11 cellular contexts compared by ENCODE assay signal in the genomic region with DNA sequence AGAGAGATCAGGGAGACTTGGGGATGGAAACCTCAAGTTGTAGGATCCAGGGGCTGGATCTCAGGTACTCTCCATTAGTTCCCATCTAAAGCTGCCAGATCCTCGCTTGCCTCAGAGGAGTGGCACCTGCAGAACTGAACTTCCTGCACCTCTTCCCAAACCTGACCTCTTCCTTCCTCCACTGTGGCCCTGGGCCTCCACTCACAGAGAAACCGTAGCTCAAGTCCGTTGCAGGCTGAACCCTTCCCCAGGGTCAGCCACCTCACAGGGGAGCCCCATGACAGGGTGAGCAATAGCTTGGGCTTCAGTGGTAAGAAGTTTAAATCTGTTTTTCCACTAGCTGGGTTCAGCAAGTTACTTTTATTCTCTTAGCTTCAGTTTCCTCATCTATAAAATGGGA. TPM values are rescaled to one million over a fixed set of nuclear protein-coding genes. Genes with fewer than 3 reads are reported as not detected.
DNase-seq lines count a peak whose midpoint lies in the region; ATAC-seq and TF ChIP-seq lines count a peak whose summit lies in the region.
"Had no signal": no experiment of that assay in that cellular context is flagged by ENCODE, and none has a peak within 500 bp of the region (broad histone marks: within the 10 kb centered on the region; RNA-seq: fewer than 3 reads in every experiment).

No MANE protein-coding gene starts in this region.

- H3K36me3 ChIP-seq in mucosa of stomach (ENCODE audit: control insufficient read depth, insufficient read depth, low read length) = no peaks in the 10 kb centered on the region
- H3K36me3 ChIP-seq: neural progenitor cell had no signal

- H3K36me3 Mint-ChIP-seq in CD14-positive monocyte = peaks cover 34 to 38% of the 10 kb centered on the region in 2 donors
- peaks cover 29% of the 10 kb centered on the region for H3K36me3 Mint-ChIP-seq in activated T-helper 2 cell treated with anti-CD3 and anti-CD28 coated beads, Interferon-gamma antibody, Interleukin-2, Interleukin-4, amounts not matched to agents 10 μg/mL and 5 μg/mL and 100 μg/mL, durations not matched to agents 14 hours and 24 hours and 36 hours (ENCODE audit: low read depth)

- peaks cover 37% of the 10 kb centered on the region for H3K4me1 Mint-ChIP-seq in CD14-positive monocyte
- H3K4me1 Mint-ChIP-seq in activated T-helper 2 cell treated with anti-CD3 and anti-CD28 coated beads, Interferon-gamma antibody, Interleukin-2, Interleukin-4, amounts not matched to agents 10 μg/mL and 5 μg/mL and 100 μg/mL, durations not matched to agents 14 hours and 24 hours and 36 hours (ENCODE audit: low read depth) = peaks cover 41% of the 10 kb centered on the region

- H3K9me3 Mint-ChIP-seq in CD14-positive monocyte = no peaks in the 10 kb centered on the region
- H3K9me3 Mint-ChIP-seq in activated T-helper 2 cell treated with anti-CD3 and anti-CD28 coated beads, Interferon-gamma antibody, Interleukin-2, Interleukin-4, amounts not matched to agents 10 μg/mL and 5 μg/mL and 100 μg/mL, durations not matched to agents 14 hours and 24 hours and 36 hours = no peaks in the 10 kb centered on the region
- H3K9me3 Mint-ChIP-seq: neural progenitor cell had no signal

- peaks cover 97% of the 10 kb centered on the region for H3K4me1 ChIP-seq in mucosa of stomach (ENCODE audit: control insufficient read depth, insufficient read depth, low read length)

- intact Hi-C loops in CD14-positive monocyte (cut with micrococcal nuclease) = no loop called here
- intact Hi-C loops in activated T-helper 2 cell treated with anti-CD3 and anti-CD28 coated beads, Interferon-gamma antibody, Interleukin-2, Interleukin-4, amounts not matched to agents 10 μg/mL and 5 μg/mL and 100 μg/mL, durations not matched to agents 14 hours and 24 hours and 36 hours (cut with micrococcal nuclease) = no loop called here

- H3K27me3 ChIP-seq in HL-60 (ENCODE audit: insufficient read depth, poor library complexity, severe bottlenecking) (no peaks in the 10 kb centered on the region), mucosa of stomach (ENCODE audit: control insufficient read depth, insufficient read depth, low read length) (no peaks in the 10 kb centered on the region)
- H3K27me3 ChIP-seq: neural progenitor cell had no signal

- peak overlapping the region; percentile 91 to 99 (median 97) for H3K27ac Mint-ChIP-seq in CD14-positive monocyte
- peak overlapping the region; percentile 91 for H3K27ac Mint-ChIP-seq in activated T-helper 2 cell treated with anti-CD3 and anti-CD28 coated beads, Interferon-gamma antibody, Interleukin-2, Interleukin-4, amounts not matched to agents 10 μg/mL and 5 μg/mL and 100 μg/mL, durations not matched to agents 14 hours and 24 hours and 36 hours

- H3K9me3 ChIP-seq in mucosa of stomach (ENCODE audit: control insufficient read depth, low read length) = no peaks in the 10 kb centered on the region

- no peak for ATAC-seq in HG02884 (IDR thresholded peaks at IDR 0.05; ENCODE audit: unreplicated experiment)

- H3K27ac ChIP-seq in HL-60 (replicated peaks) = peak overlapping the region; percentile 93
- H3K27ac ChIP-seq: neural progenitor cell had no signal

- no peak overlapping the region for H3K4me3 Mint-ChIP-seq in CD14-positive monocyte
- H3K4me3 Mint-ChIP-seq in activated T-helper 2 cell treated with anti-CD3 and anti-CD28 coated beads, Interferon-gamma antibody, Interleukin-2, Interleukin-4, amounts not matched to agents 10 μg/mL and 5 μg/mL and 100 μg/mL, durations not matched to agents 14 hours and 24 hours and 36 hours (ENCODE audit: low read depth) = no peak overlapping the region

- H3K9ac ChIP-seq in mucosa of stomach (ENCODE audit: low read length) = peak overlapping the region; percentile 46
- H3K9ac ChIP-seq: neural progenitor cell had no signal

- peaks cover 0 to 3% (median 1%) of the 10 kb centered on the region in 3 donors for H3K27me3 Mint-ChIP-seq in CD14-positive monocyte (ENCODE audit: low read depth in 3 of 3)
- H3K27me3 Mint-ChIP-seq in activated T-helper 2 cell treated with anti-CD3 and anti-CD28 coated beads, Interferon-gamma antibody, Interleukin-2, Interleukin-4, amounts not matched to agents 10 μg/mL and 5 μg/mL and 100 μg/mL, durations not matched to agents 14 hours and 24 hours and 36 hours (ENCODE audit: low read depth) = no peaks in the 10 kb centered on the region

- DNase-seq in CD14-positive monocyte (ENCODE audit: low spot score) (peak; percentile 74), HL-60 (ENCODE audit: low read depth in 1 of 2, low spot score in 1 of 2) (peak in 1 of 2 experiments; percentile 37), NCI-H526 (lab: John Stamatoyannopoulos, UW) (no peak), NCI-H2227 (lab: John Stamatoyannopoulos, UW; ENCODE audit: unreplicated experiment) (no peak), OCI-M1 (lab: John Stamatoyannopoulos, UW) (no peak)
- DNase-seq in activated T-helper 2 cell treated with anti-CD3 and anti-CD28 coated beads, Interferon-gamma antibody, Interleukin-2, Interleukin-4, amounts not matched to agents 10 μg/mL and 5 μg/mL and 100 μg/mL, durations not matched to agents 14 hours and 24 hours and 36 hours (ENCODE audit: low spot score) = no peak
- DNase-seq: DMS 273 treated with DMSO at 0.1 percent for 48 hours, NCI-H187 treated with DMSO at 0.1 percent for 48 hours had no signal

- TF ChIP-seq CTCF in CD14-positive monocyte (IDR thresholded peaks at IDR 0.05) = no peak
- TF ChIP-seq CTCF in HL-60 (IDR thresholded peaks at IDR 0.05; ENCODE audit: insufficient read depth, low read length) = no peak

- no peak overlapping the region for H3K4me3 ChIP-seq in HL-60 (replicated peaks; ENCODE audit: insufficient read depth, low read length)
- H3K4me3 ChIP-seq in mucosa of stomach (ENCODE audit: low read length) = no peak overlapping the region
- H3K4me3 ChIP-seq: neural progenitor cell had no signal

RNA-seq across cellular contexts. Expression of gene CFAP45, which starts 11.7 kb away (rescaled TPM):
- under 1 TPM in 1 of 2 donors, not detected in 1; 0.12 TPM for polyA plus RNA-seq in CD14-positive monocyte
- 1.5 and 2.3 TPM in 2 replicates for total RNA-seq in activated T-helper 2 cell treated with anti-CD3 and anti-CD28 coated beads, Interferon-gamma antibody, Interleukin-2, Interleukin-4, amounts not matched to agents 10 μg/mL and 5 μg/mL and 100 μg/mL, durations not matched to agents 14 hours and 24 hours and 36 hours

RNA-seq across cellular contexts. Expression of gene TAGLN2, which starts 13.6 kb away (rescaled TPM):
- 1,000 to 10,000 TPM in 1 of 2 donors, 100 to 1,000 TPM in 1; 918 to 1,259 TPM for polyA plus RNA-seq in CD14-positive monocyte
- 558 and 578 TPM in 2 replicates for total RNA-seq in activated T-helper 2 cell treated with anti-CD3 and anti-CD28 coated beads, Interferon-gamma antibody, Interleukin-2, Interleukin-4, amounts not matched to agents 10 μg/mL and 5 μg/mL and 100 μg/mL, durations not matched to agents 14 hours and 24 hours and 36 hours

RNA-seq across cellular contexts. Expression of gene IGSF9, which starts 33.7 kb away (rescaled TPM):
- not detected for polyA plus RNA-seq in CD14-positive monocyte
- not detected in 2 replicates for total RNA-seq in activated T-helper 2 cell treated with anti-CD3 and anti-CD28 coated beads, Interferon-gamma antibody, Interleukin-2, Interleukin-4, amounts not matched to agents 10 μg/mL and 5 μg/mL and 100 μg/mL, durations not matched to agents 14 hours and 24 hours and 36 hours

RNA-seq across cellular contexts. Expression of gene SLAMF9, which starts 42.4 kb away (rescaled TPM):
- not detected for polyA plus RNA-seq in CD14-positive monocyte
- total RNA-seq in activated T-helper 2 cell treated with anti-CD3 and anti-CD28 coated beads, Interferon-gamma antibody, Interleukin-2, Interleukin-4, amounts not matched to agents 10 μg/mL and 5 μg/mL and 100 μg/mL, durations not matched to agents 14 hours and 24 hours and 36 hours = not detected in 2 replicates

RNA-seq across cellular contexts. Expression of gene VSIG8, which starts 49.2 kb away (rescaled TPM):
- not detected for polyA plus RNA-seq in CD14-positive monocyte
- not detected in 2 replicates for total RNA-seq in activated T-helper 2 cell treated with anti-CD3 and anti-CD28 coated beads, Interferon-gamma antibody, Interleukin-2, Interleukin-4, amounts not matched to agents 10 μg/mL and 5 μg/mL and 100 μg/mL, durations not matched to agents 14 hours and 24 hours and 36 hours
